In genomic region chr14:92973265-92973797, GRCh38 we compare ENCODE assay signal across 8 cellular contexts. TPM values are rescaled to one million over a fixed set of nuclear protein-coding genes. Genes with fewer than 3 reads are reported as not detected.
A peak's percentile ranks its signal among the peaks of the same experiment; 100 is the strongest.
DNase-seq lines count a peak whose midpoint lies in the region; ATAC-seq, FAIRE-seq and TF ChIP-seq lines count a peak whose summit lies in the region.

No MANE protein-coding gene starts in this region.

- H3K4me3 ChIP-seq in AG04449 (ENCODE audit: low read depth, low read length) (no peak overlapping the region), NT2/D1 (ENCODE audit: insufficient read length, low read depth) (no peak overlapping the region), HepG2 (replicated peaks in 1 of 3; ENCODE audit: insufficient read depth in 1 of 3, low read depth in 2 of 3, low read length in 3 of 3) (no peak overlapping the region), thyroid gland (replicated peaks in 1 of 3) (no peak overlapping the region)

- H3K9me3 Mint-ChIP-seq in dendritic cell treated with granulocyte-macrophage colony-stimulating factor and Interleukin-4, amounts not matched to agents 40 ng/mL and 50 ng/mL, for 4 days = peaks cover 28% of the 10 kb centered on the region

- H2AFZ ChIP-seq in HepG2 (ENCODE audit: low read length) = no peak overlapping the region

- peak overlapping the region; percentile 68 for H3K27ac Mint-ChIP-seq in dendritic cell treated with granulocyte-macrophage colony-stimulating factor and Interleukin-4, amounts not matched to agents 40 ng/mL and 50 ng/mL, for 4 days

- H3K36me3 Mint-ChIP-seq in dendritic cell treated with granulocyte-macrophage colony-stimulating factor and Interleukin-4, amounts not matched to agents 40 ng/mL and 50 ng/mL, for 4 days (ENCODE audit: low read depth) = peaks cover 88% of the 10 kb centered on the region

- ATAC-seq in HepG2 (peak; percentile 71), GM18867 (IDR thresholded peaks at IDR 0.05; ENCODE audit: unreplicated experiment) (no peak)

- 86% methylated on average over 12 of the region's 12 CpGs for WGBS in HepG2 (ENCODE audit: low lambda C conversion rate)
- WGBS in thyroid gland, 2 donors = 24 to 51% methylated on average over 12 of the region's 12 CpGs

- no peaks in the 10 kb centered on the region for H4K20me1 ChIP-seq in HepG2 (ENCODE audit: insufficient read depth, low read length)

- peak; percentile 87 for TF ChIP-seq RAD21 in HepG2 (CRISPR knock-in tag; IDR thresholded peaks at IDR 0.05)

- intact Hi-C loops in dendritic cell treated with granulocyte-macrophage colony-stimulating factor and Interleukin-4, amounts not matched to agents 40 ng/mL and 50 ng/mL, for 4 days (cut with micrococcal nuclease) = loop anchor here (10.0 kb wide), 1 partner anchor 61 kb away; no protein-coding TSS in a partner anchor
- intact Hi-C loops in HepG2 (cut with micrococcal nuclease; ENCODE audit: unreplicated experiment) (loop anchor here (1.0 to 5.0 kb wide), 2 partner anchors 47 to 164 kb away; no protein-coding TSS in a partner anchor), thyroid gland (cut with DNase I) (loop anchor here (5.0 kb wide), 1 partner anchor 164 kb away; no protein-coding TSS in a partner anchor)

- POLR2A ChIA-PET in AG04449 (lab: Yijun Ruan, JAX) (no interaction called here), GM10248 (lab: Yijun Ruan, JAX) (no interaction called here), HepG2 (lab: Yijun Ruan, JAX) (no interaction called here)

- H3K4me3 Mint-ChIP-seq in dendritic cell treated with granulocyte-macrophage colony-stimulating factor and Interleukin-4, amounts not matched to agents 40 ng/mL and 50 ng/mL, for 4 days = no peak overlapping the region

- TF ChIP-seq EP300 in HepG2 (IDR thresholded peaks at IDR 0.05; ENCODE audit: low read depth in 2 of 2, low read length in 2 of 2) = no peak
- TF ChIP-seq EP300 in HepG2 (CRISPR knock-in tag; IDR thresholded peaks at IDR 0.05; ENCODE audit: borderline replicate concordance) = no peak

- H3K4me2 ChIP-seq in HepG2 (ENCODE audit: low read depth, low read length) = no peak overlapping the region

- CTCF ChIA-PET in AG04449 (lab: Yijun Ruan, JAX) (interaction anchor here (1.4 kb wide), 1 partner anchor 8 kb away, joined by 5 read pairs; no protein-coding TSS in a partner anchor), GM10248 (lab: Yijun Ruan, JAX) (no interaction called here), HepG2 (lab: Yijun Ruan, JAX; ENCODE audit: low intra/inter-chr PET ratio, low total read pairs) (interaction anchor here (1.3 to 1.7 kb wide), 3 partner anchors 140 to 166 kb away, joined by 4 to 10 read pairs (median 7); no protein-coding TSS in a partner anchor)

- BruUV-seq in HepG2 (replicated peaks; lab: Mats Ljungman, UMichigan) = no TSS peak

- no peaks in the 10 kb centered on the region for H3K27me3 Mint-ChIP-seq in dendritic cell treated with granulocyte-macrophage colony-stimulating factor and Interleukin-4, amounts not matched to agents 40 ng/mL and 50 ng/mL, for 4 days

- FAIRE-seq in HepG2 (lab: Jason Lieb, UNC) = no peak

- no peaks in the 10 kb centered on the region for H3K36me3 ChIP-seq in NT2/D1 (ENCODE audit: insufficient read depth, insufficient read length, low read length)
- H3K36me3 ChIP-seq in HepG2 (replicated peaks in 1 of 2; ENCODE audit: control insufficient read depth in 1 of 2, insufficient read depth in 2 of 2, low read length in 2 of 2) = peaks cover 0 to 14% of the 10 kb centered on the region in 2 experiments; a peak in 2 of 5 replicates
- H3K36me3 ChIP-seq in thyroid gland = no peaks in the 10 kb centered on the region

- H3K27ac ChIP-seq in HepG2 (ENCODE audit: extremely low read length, insufficient read depth, low read length) (no peak overlapping the region), thyroid gland (peak overlapping the region in 2 of 3 donors; percentile 49 to 70)

- H3K27me3 ChIP-seq in NT2/D1 (ENCODE audit: insufficient read depth, insufficient read length) = no peaks in the 10 kb centered on the region
- H3K27me3 ChIP-seq in HepG2 (ENCODE audit: control insufficient read depth in 1 of 2, insufficient read depth in 2 of 2, low read length in 2 of 2) = no peaks in the 10 kb centered on the region
- no peaks in the 10 kb centered on the region for H3K27me3 ChIP-seq in thyroid gland

- in situ Hi-C loops in HepG2 (cut with HindIII; ENCODE audit: extremely low pct_ligation_motif_present, low pct_unique_long_range_greater_than_20kb) = no loop called here

- TF ChIP-seq POLR2A in HepG2 (IDR thresholded peaks at IDR 0.05; ENCODE audit: insufficient read depth in 1 of 2, low read depth in 2 of 2, low read length in 2 of 2) (no peak), thyroid gland (IDR thresholded peaks at IDR 0.05) (no peak)

- TF ChIP-seq CTCF in AG04449 (IDR thresholded peaks at IDR 0.05; ENCODE audit: insufficient read depth, low read length, missing control alignments) = peak; percentile 56
- peak; percentile 3 for TF ChIP-seq CTCF in GM10248 (IDR thresholded peaks at IDR 0.05; ENCODE audit: control extremely low read depth, extremely low read depth, low read depth, missing control alignments)
- TF ChIP-seq CTCF in HepG2 (CRISPR knock-in tag; IDR thresholded peaks at IDR 0.05) = peak; percentile 87
- TF ChIP-seq CTCF in thyroid gland (IDR thresholded peaks at IDR 0.05) = peak; percentile 69 to 96 (median 86)

- H3K9me3 ChIP-seq in NT2/D1 (ENCODE audit: insufficient read depth, low read length) = peaks cover 24% of the 10 kb centered on the region; the same call in 1 of the 2 replicates
- peaks cover 4% of the 10 kb centered on the region for H3K9me3 ChIP-seq in HepG2 (ENCODE audit: low read length)
- no peaks in the 10 kb centered on the region for H3K9me3 ChIP-seq in thyroid gland

- H3K4me1 Mint-ChIP-seq in dendritic cell treated with granulocyte-macrophage colony-stimulating factor and Interleukin-4, amounts not matched to agents 40 ng/mL and 50 ng/mL, for 4 days (ENCODE audit: low read depth) = peaks cover 89% of the 10 kb centered on the region

- H3K9ac ChIP-seq in NT2/D1 (ENCODE audit: insufficient read length, low read depth) (no peak overlapping the region), HepG2 (ENCODE audit: insufficient read depth, low read depth, low read length) (no peak overlapping the region)

- peaks cover 11% of the 10 kb centered on the region for H3K4me1 ChIP-seq in NT2/D1 (ENCODE audit: insufficient read depth, insufficient read length)
- peaks cover 8% of the 10 kb centered on the region for H3K4me1 ChIP-seq in HepG2 (ENCODE audit: insufficient read depth, low read length)
- peaks cover 0 to 40% of the 10 kb centered on the region in 2 donors for H3K4me1 ChIP-seq in thyroid gland

- DNase-seq in AG04449 (ENCODE audit: low read depth, low spot score) = no peak
- DNase-seq in GM10248 (ENCODE audit: extremely low spot score) = no peak
- DNase-seq in NT2/D1 (ENCODE audit: low read depth, low spot score) = peak; percentile 38
- DNase-seq in HepG2 (ENCODE audit: low spot score) = peak; percentile 23
- DNase-seq in thyroid gland = peak; percentile 78 to 90
- DNase-seq in T-helper 1 cell = no peak

- no peaks in the 10 kb centered on the region for H3K79me2 ChIP-seq in HepG2 (ENCODE audit: insufficient read depth, low read length)

TF ChIP-seq in HepG2, 621 proteins besides CTCF, POLR2A, EP300 and RAD21 (continues in another document):
- no peak for TF ChIP-seq TGIF2 (CRISPR knock-in tag; IDR thresholded peaks at IDR 0.05)
- TF ChIP-seq, protein P1, sequence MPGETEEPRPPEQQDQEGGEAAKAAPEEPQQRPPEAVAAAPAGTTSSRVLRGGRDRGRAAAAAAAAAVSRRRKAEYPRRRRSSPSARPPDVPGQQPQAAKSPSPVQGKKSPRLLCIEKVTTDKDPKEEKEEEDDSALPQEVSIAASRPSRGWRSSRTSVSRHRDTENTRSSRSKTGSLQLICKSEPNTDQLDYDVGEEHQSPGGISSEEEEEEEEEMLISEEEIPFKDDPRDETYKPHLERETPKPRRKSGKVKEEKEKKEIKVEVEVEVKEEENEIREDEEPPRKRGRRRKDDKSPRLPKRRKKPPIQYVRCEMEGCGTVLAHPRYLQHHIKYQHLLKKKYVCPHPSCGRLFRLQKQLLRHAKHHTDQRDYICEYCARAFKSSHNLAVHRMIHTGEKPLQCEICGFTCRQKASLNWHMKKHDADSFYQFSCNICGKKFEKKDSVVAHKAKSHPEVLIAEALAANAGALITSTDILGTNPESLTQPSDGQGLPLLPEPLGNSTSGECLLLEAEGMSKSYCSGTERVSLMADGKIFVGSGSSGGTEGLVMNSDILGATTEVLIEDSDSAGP (CRISPR knock-in tag; IDR thresholded peaks at IDR 0.05; ENCODE audit: borderline replicate concordance) = no peak

RNA-seq across cellular contexts. Expression of gene CHGA, which starts 50.4 kb away (rescaled TPM):
- total RNA-seq in HepG2 (2016; rRNA removed; fragmentation: Illumina TruSeq; extraction: Trizol) (not detected in 2 replicates), thyroid gland (1 to 10 TPM in 2 of 4 donors, under 1 TPM in 2; 0.54 to 9.6 (median 1.5) TPM)
- not detected in 2 replicates for total RNA-seq in HepG2 (2016; cell fraction: cytosol; rRNA removed; fragmentation: Illumina TruSeq; extraction: Trizol; ENCODE audit: low read depth)
- total RNA-seq in HepG2 (2016; cell fraction: insoluble cytoplasmic fraction; rRNA removed; fragmentation: Illumina TruSeq; extraction: Trizol) = not detected in 2 replicates
- total RNA-seq in HepG2 (2016; cell fraction: membrane; rRNA removed; fragmentation: Illumina TruSeq; extraction: Trizol) = not detected in 2 replicates
- not detected in 2 replicates for total RNA-seq in HepG2 (2016; cell fraction: nucleus; rRNA removed; fragmentation: Illumina TruSeq; extraction: Trizol)
- not detected in 2 replicates for polyA plus RNA-seq in HepG2 (2011; rRNA removed)
- polyA plus RNA-seq in HepG2 (2011; cell fraction: cytosol; rRNA removed) = not detected in 2 replicates
- polyA plus RNA-seq in HepG2 (2011; cell fraction: nucleus; rRNA removed) = not detected in 2 replicates
- not detected in 2 replicates for polyA plus RNA-seq in HepG2 (2012)
- polyA plus RNA-seq in HepG2 (2016; cell fraction: cytosol; fragmentation: Illumina TruSeq; extraction: Trizol; ENCODE audit: low read depth) = not detected in 2 replicates
- not detected in 2 replicates for polyA plus RNA-seq in HepG2 (2016; cell fraction: insoluble cytoplasmic fraction; fragmentation: Illumina TruSeq; extraction: Trizol; ENCODE audit: low read depth)
- polyA plus RNA-seq in HepG2 (2016; cell fraction: membrane; fragmentation: Illumina TruSeq; extraction: Trizol; ENCODE audit: low read depth) = not detected in 2 replicates
- polyA plus RNA-seq in HepG2 (2016; cell fraction: nucleus; fragmentation: Illumina TruSeq; extraction: Trizol; ENCODE audit: insufficient read depth, low read depth) = not detected in 2 replicates
- polyA minus RNA-seq in HepG2 (2011; rRNA and poly(A)+ RNA removed; ENCODE audit: low replicate concordance) = 0.44 TPM in 1 of 2 replicates, not detected in the other
- not detected in 2 replicates for polyA minus RNA-seq in HepG2 (2011; cell fraction: cytosol; rRNA and poly(A)+ RNA removed)
- polyA minus RNA-seq in HepG2 (2011; cell fraction: nucleus; rRNA and poly(A)+ RNA removed) = not detected in 2 replicates

Comparison
In these comparisons a context has a peak if more than half of its experiments do, and no peak if none do; other contexts are left out.
1. DNase-seq: peak in NT2/D1 (single experiment), HepG2 (single experiment) and thyroid gland (2 of 2); none in AG04449 (single experiment), GM10248 (single experiment) and T-helper 1 cell (0 of 5).
2. CTCF ChIP-seq: peak in every context shown above with its lines; median percentile 87 in HepG2; 86 in thyroid gland; 56 in AG04449; 3 in GM10248.